In genomic region chr5:38738898-38739743, GRCh38 we compare ENCODE assay signal across 19 cellular contexts.
DNase-seq lines count a peak whose midpoint lies in the region; ATAC-seq and TF ChIP-seq lines count a peak whose summit lies in the region.
"Had no signal": no experiment of that assay in that cellular context is flagged by ENCODE, and none has a peak within 500 bp of the region (broad histone marks: within the 10 kb centered on the region; RNA-seq: fewer than 3 reads in every experiment).

No MANE protein-coding gene starts in this region.

- ATAC-seq in PC-3 (peak; percentile 97), GM18517 (IDR thresholded peaks at IDR 0.05; ENCODE audit: unreplicated experiment) (no peak)
- ATAC-seq: left colon, upper lobe of right lung had no signal

- POLR2A ChIA-PET in PC-3 (lab: Charles Lee; ENCODE audit: unreplicated experiment) = interaction anchor here (0.6 to 1.0 kb wide), 2 partner anchors 79 to 271 kb away, joined by 3 to 9 read pairs; no protein-coding TSS in a partner anchor

- H3K27me3 ChIP-seq in PC-3 (ENCODE audit: low read length) = no peaks in the 10 kb centered on the region
- no peaks in the 10 kb centered on the region for H3K27me3 ChIP-seq in effector memory CD4-positive, alpha-beta T cell (replicated peaks; ENCODE audit: control insufficient read depth, insufficient read depth, low read length, poor library complexity, severe bottlenecking)
- H3K27me3 ChIP-seq: upper lobe of right lung had no signal

- no peaks in the 10 kb centered on the region for H4K20me1 ChIP-seq in PC-3 (ENCODE audit: low read length)

- BruUV-seq in PC-3 (replicated peaks; lab: Mats Ljungman, UMichigan) = no TSS peak

- DNase-seq in A172 (ENCODE audit: low spot score) = peak; percentile 53
- DNase-seq in H4 (ENCODE audit: low spot score) = peak; percentile 77
- DNase-seq in PC-3 = peak; percentile 95
- peak; percentile 30 for DNase-seq in epithelial cell of esophagus (ENCODE audit: low read depth)
- no peak for DNase-seq in GOT3 (lab: John Stamatoyannopoulos, UW)
- no peak for DNase-seq in HPDE6-E6E7 (ENCODE audit: extremely low spot score)
- no peak for DNase-seq in effector memory CD4-positive, alpha-beta T cell
- DNase-seq: activated CD4-positive, alpha-beta memory T cell treated with anti-CD3 and anti-CD28 coated beads for 36 hours; DND-41; erythroblast; H9; hypothalamus; left colon; NCI-H1694; NK-92 treated with Interleukin-12 subunit alpha and Interleukin-12 subunit beta, amount 100 ng/mL, for 24 hours; small intestine; stimulated activated naive CD4-positive, alpha-beta T cell; upper lobe of right lung had no signal

- H3K4me3 ChIP-seq in PC-3 (ENCODE audit: low read length) (peak overlapping the region; percentile 20; the same call in 1 of the 2 replicates), epithelial cell of esophagus (ENCODE audit: low read length) (no peak overlapping the region)
- no peak overlapping the region for H3K4me3 ChIP-seq in effector memory CD4-positive, alpha-beta T cell (ENCODE audit: insufficient read depth, low read depth, low read length, poor library complexity, severe bottlenecking)
- H3K4me3 ChIP-seq: upper lobe of right lung had no signal

- CTCF ChIA-PET in PC-3 (lab: Charles Lee) = interaction anchor here (1.0 kb wide), 1 partner anchor 16 kb away, joined by 3 read pairs; no protein-coding TSS in a partner anchor

- TF ChIP-seq CTCF in PC-3 (conservative IDR thresholded peaks at IDR 0.05; ENCODE audit: low read depth, low read length) = no peak
- TF ChIP-seq CTCF in epithelial cell of esophagus (IDR thresholded peaks at IDR 0.05; ENCODE audit: insufficient read depth, low read depth, low read length, missing control alignments) = no peak

- peak overlapping the region; percentile 62 for H3K4me2 ChIP-seq in PC-3 (ENCODE audit: low read length)

- H3K9me2 ChIP-seq in PC-3 (replicated peaks; ENCODE audit: low read length) = no peaks in the 10 kb centered on the region

- peaks cover 21% of the 10 kb centered on the region for H3K4me1 ChIP-seq in PC-3 (ENCODE audit: insufficient read depth, low read length)
- no peaks in the 10 kb centered on the region for H3K4me1 ChIP-seq in effector memory CD4-positive, alpha-beta T cell (ENCODE audit: control insufficient read depth, insufficient read depth, low read length, poor library complexity, severe bottlenecking)
- H3K4me1 ChIP-seq: upper lobe of right lung had no signal

- H3K9me3 ChIP-seq in PC-3 (ENCODE audit: low read length) = peaks cover 10% of the 10 kb centered on the region
- H3K9me3 ChIP-seq in effector memory CD4-positive, alpha-beta T cell (ENCODE audit: control insufficient read depth, low read length) = no peaks in the 10 kb centered on the region

- no peak overlapping the region; the same call in 1 of the 2 replicates for H2AFZ ChIP-seq in PC-3 (ENCODE audit: low read length)

- H3K79me2 ChIP-seq in PC-3 (ENCODE audit: low read length) = no peaks in the 10 kb centered on the region

- H3K36me3 ChIP-seq in PC-3 (ENCODE audit: low read depth, low read length) = peaks cover 5% of the 10 kb centered on the region; the same call in 1 of the 2 replicates
- no peaks in the 10 kb centered on the region for H3K36me3 ChIP-seq in effector memory CD4-positive, alpha-beta T cell (ENCODE audit: control insufficient read depth, insufficient read depth, low read length)
- H3K36me3 ChIP-seq: upper lobe of right lung had no signal

- intact Hi-C loops in PC-3 (cut with micrococcal nuclease) = loop anchor here (1.0 to 5.0 kb wide), 4 partner anchors 16 to 182 kb away; partner anchors contain the start of gene LIFR

- peak overlapping the region; percentile 83 for H3K27ac ChIP-seq in PC-3 (ENCODE audit: low read length)
- H3K27ac ChIP-seq in effector memory CD4-positive, alpha-beta T cell (ENCODE audit: insufficient read depth, low read length, poor library complexity, severe bottlenecking) = no peak overlapping the region
- H3K27ac ChIP-seq: upper lobe of right lung had no signal

- peak overlapping the region; percentile 29 for H3K9ac ChIP-seq in PC-3 (ENCODE audit: low read length)

- H3F3A ChIP-seq in PC-3 (ENCODE audit: low read length, unreplicated experiment) = peaks cover 9% of the 10 kb centered on the region

Comparison
In these comparisons a context has a peak if more than half of its experiments do, and no peak if none do; other contexts are left out.
1. DNase-seq: peak in A172 (single experiment), H4 (single experiment), PC-3 (single experiment) and epithelial cell of esophagus (single experiment); none in GOT3 (single experiment), HPDE6-E6E7 (single experiment) and effector memory CD4-positive, alpha-beta T cell (0 of 3).